23 cellular contexts compared by ENCODE assay signal in genomic region chr7:15750741-15751140, GRCh38.
"Had no signal": no experiment of that assay in that cellular context is flagged by ENCODE, and none has a peak within 500 bp of the region (broad histone marks: within the 10 kb centered on the region; RNA-seq: fewer than 3 reads in every experiment).

No MANE protein-coding gene starts in this region.

- H3K27ac ChIP-seq: dorsolateral prefrontal cortex, upper lobe of left lung had no signal

- H3K9me3 Mint-ChIP-seq: endodermal cell, memory B cell had no signal

- H3K9me3 ChIP-seq: upper lobe of left lung had no signal

- H3K27me3 ChIP-seq: brain microvascular endothelial cell, dorsolateral prefrontal cortex, upper lobe of left lung had no signal

- H3K27ac Mint-ChIP-seq: activated CD4-positive, alpha-beta memory T cell treated with anti-CD3 and anti-CD28 coated beads for 36 hours; activated CD8-positive, alpha-beta memory T cell treated with anti-CD3 and anti-CD28 coated beads, Interleukin-2, amount 10 ng/mL, durations not matched to agents 7 days and 5 days; endodermal cell; memory B cell; naive thymus-derived CD8-positive, alpha-beta T cell had no signal

- H3K36me3 ChIP-seq: brain microvascular endothelial cell, upper lobe of left lung had no signal

- ATAC-seq: activated CD8-positive, alpha-beta memory T cell treated with anti-CD3 and anti-CD28 coated beads, Interleukin-2, amount 10 ng/mL, durations not matched to agents 7 days and 5 days; naive thymus-derived CD8-positive, alpha-beta T cell; SK-N-SH treated with all-trans-retinoic acid at 6 μM for 48 hours; stimulated activated naive CD8-positive, alpha-beta T cell treated with anti-CD3 and anti-CD28 coated beads, Interleukin-15, Interleukin-2, amounts not matched to agents 100 U/mL and 50 U/mL, for 24 hours had no signal

- H3K27me3 Mint-ChIP-seq: activated CD4-positive, alpha-beta memory T cell treated with anti-CD3 and anti-CD28 coated beads for 36 hours; activated CD8-positive, alpha-beta memory T cell treated with anti-CD3 and anti-CD28 coated beads, Interleukin-2, amount 10 ng/mL, durations not matched to agents 7 days and 5 days; memory B cell; naive thymus-derived CD8-positive, alpha-beta T cell had no signal

- H3K4me3 Mint-ChIP-seq: activated CD4-positive, alpha-beta memory T cell treated with anti-CD3 and anti-CD28 coated beads for 36 hours; activated CD8-positive, alpha-beta memory T cell treated with anti-CD3 and anti-CD28 coated beads, Interleukin-2, amount 10 ng/mL, durations not matched to agents 7 days and 5 days; endodermal cell; memory B cell; naive thymus-derived CD8-positive, alpha-beta T cell had no signal

- DNase-seq: activated CD4-positive, alpha-beta memory T cell treated with anti-CD3 and anti-CD28 coated beads for 36 hours; activated CD4-positive, alpha-beta T cell treated with anti-CD3 and anti-CD28 coated beads for 1 hour; activated CD8-positive, alpha-beta memory T cell treated with anti-CD3 and anti-CD28 coated beads, Interleukin-2, amount 10 ng/mL, durations not matched to agents 7 days and 5 days; activated effector memory CD4-positive, alpha-beta T cell treated with Interleukin-2 at 50 U/mL for 16 hours; activated naive CD4-positive, alpha-beta T cell treated with anti-CD3 and anti-CD28 coated beads, Interleukin-2, amount 50 U/mL, for 16 hours; activated T-cell treated with anti-CD3 and anti-CD28 coated beads, Interleukin-2, amount 50 U/mL, for 1 hour; dorsolateral prefrontal cortex; endodermal cell; erythroblast; hypothalamus; kidney; left ventricle myocardium superior; naive thymus-derived CD8-positive, alpha-beta T cell; small intestine; stimulated activated CD4-positive, alpha-beta T cell treated with anti-CD3 and anti-CD28 coated beads, Interleukin-4, amount 100 ng/mL, for 4 hours; stimulated activated CD8-positive, alpha-beta memory T cell treated with anti-CD3 and anti-CD28 coated beads, Interleukin-4, amount 100 ng/mL, for 48 hours; stimulated activated naive CD8-positive, alpha-beta T cell treated with anti-CD3 and anti-CD28 coated beads, Interleukin-15, Interleukin-2, amounts not matched to agents 100 U/mL and 50 U/mL, for 24 hours; T-helper 1 cell; T1000; upper lobe of left lung had no signal

- H3K36me3 Mint-ChIP-seq: activated CD4-positive, alpha-beta memory T cell treated with anti-CD3 and anti-CD28 coated beads for 36 hours; activated CD8-positive, alpha-beta memory T cell treated with anti-CD3 and anti-CD28 coated beads, Interleukin-2, amount 10 ng/mL, durations not matched to agents 7 days and 5 days; memory B cell; naive thymus-derived CD8-positive, alpha-beta T cell had no signal

- H3K4me3 ChIP-seq: dorsolateral prefrontal cortex, upper lobe of left lung had no signal

- H3K4me1 ChIP-seq: upper lobe of left lung had no signal

- H3K4me1 Mint-ChIP-seq: activated CD8-positive, alpha-beta memory T cell treated with anti-CD3 and anti-CD28 coated beads, Interleukin-2, amount 10 ng/mL, durations not matched to agents 7 days and 5 days; endodermal cell; memory B cell; naive thymus-derived CD8-positive, alpha-beta T cell had no signal
